Comparison of ENCODE assay signal across 1 cellular context in the genomic region with DNA sequence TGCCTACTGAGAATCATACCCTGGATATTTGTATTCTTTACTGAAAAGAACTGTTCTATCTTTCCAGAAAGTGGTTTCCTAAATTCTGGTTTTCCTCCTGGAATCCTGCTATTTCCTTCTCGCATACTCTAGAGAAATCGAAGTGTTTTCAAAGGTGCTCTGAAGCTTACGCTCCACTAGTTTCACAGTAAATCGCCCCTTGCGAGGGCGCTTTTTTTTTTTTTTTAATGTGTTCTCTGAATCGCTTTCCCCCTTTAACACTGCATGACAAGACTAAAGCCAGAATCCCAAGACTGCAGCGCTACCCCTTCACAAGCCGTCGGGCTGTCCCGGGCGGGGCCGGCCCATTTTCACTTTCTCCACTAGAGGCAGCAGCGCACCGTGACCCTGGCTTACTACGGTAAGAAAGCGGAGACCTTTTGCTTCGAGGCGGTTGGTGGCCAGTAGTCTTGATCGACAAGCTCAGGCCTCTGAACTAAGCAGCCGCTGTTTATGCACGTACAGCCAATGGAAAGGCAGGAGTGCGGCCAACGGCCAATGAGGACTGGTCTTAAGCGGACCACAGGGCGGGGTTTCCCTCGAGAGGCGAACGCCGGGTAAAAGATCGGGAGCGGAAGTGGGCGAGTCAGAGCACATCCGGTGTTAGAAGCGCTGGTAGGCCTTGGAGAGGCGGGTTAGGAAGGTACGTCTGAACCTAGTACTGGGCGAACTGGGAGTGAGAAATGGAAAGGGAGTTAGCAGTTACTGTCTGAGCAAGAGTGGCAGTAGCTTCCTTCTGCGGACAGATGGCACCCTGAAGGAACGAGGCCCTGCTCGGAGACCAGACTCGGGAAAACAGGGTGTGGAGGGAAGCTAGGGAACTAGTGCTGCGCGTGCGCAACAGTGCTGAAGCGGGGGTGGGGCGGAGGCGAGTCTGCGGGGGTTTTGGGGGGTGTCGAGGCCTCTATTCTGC.
TF ChIP-seq lines count a peak whose summit lies in the region.

A gene with protein sequence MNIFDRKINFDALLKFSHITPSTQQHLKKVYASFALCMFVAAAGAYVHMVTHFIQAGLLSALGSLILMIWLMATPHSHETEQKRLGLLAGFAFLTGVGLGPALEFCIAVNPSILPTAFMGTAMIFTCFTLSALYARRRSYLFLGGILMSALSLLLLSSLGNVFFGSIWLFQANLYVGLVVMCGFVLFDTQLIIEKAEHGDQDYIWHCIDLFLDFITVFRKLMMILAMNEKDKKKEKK (plus strand): TSS at position 628 of the 952 bp plus-strand sequence. CDS start 10,937 bp downstream, outside the sequence.

TF ChIP-seq in GM23338, 12 proteins besides CTCF, POLR2A, EP300 and RAD21 (continued from another document):
- TF ChIP-seq, protein P1, sequence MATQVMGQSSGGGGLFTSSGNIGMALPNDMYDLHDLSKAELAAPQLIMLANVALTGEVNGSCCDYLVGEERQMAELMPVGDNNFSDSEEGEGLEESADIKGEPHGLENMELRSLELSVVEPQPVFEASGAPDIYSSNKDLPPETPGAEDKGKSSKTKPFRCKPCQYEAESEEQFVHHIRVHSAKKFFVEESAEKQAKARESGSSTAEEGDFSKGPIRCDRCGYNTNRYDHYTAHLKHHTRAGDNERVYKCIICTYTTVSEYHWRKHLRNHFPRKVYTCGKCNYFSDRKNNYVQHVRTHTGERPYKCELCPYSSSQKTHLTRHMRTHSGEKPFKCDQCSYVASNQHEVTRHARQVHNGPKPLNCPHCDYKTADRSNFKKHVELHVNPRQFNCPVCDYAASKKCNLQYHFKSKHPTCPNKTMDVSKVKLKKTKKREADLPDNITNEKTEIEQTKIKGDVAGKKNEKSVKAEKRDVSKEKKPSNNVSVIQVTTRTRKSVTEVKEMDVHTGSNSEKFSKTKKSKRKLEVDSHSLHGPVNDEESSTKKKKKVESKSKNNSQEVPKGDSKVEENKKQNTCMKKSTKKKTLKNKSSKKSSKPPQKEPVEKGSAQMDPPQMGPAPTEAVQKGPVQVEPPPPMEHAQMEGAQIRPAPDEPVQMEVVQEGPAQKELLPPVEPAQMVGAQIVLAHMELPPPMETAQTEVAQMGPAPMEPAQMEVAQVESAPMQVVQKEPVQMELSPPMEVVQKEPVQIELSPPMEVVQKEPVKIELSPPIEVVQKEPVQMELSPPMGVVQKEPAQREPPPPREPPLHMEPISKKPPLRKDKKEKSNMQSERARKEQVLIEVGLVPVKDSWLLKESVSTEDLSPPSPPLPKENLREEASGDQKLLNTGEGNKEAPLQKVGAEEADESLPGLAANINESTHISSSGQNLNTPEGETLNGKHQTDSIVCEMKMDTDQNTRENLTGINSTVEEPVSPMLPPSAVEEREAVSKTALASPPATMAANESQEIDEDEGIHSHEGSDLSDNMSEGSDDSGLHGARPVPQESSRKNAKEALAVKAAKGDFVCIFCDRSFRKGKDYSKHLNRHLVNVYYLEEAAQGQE (IDR thresholded peaks at IDR 0.05; ENCODE audit: unreplicated experiment): no peak
- 0 out of 2 replicates have a peak, but pooled peaks have one; percentile 12 for TF ChIP-seq CREB1 (CRISPR knock-in tag; IDR thresholded peaks at IDR 0.05; ENCODE audit: low read depth)
- TF ChIP-seq EZH2phosphoT487 (IDR thresholded peaks at IDR 0.05; ENCODE audit: unreplicated experiment): no peak
TF ChIP-seq in GM23338: peak in this region for 3.
